4 cellular contexts compared by ENCODE assay signal in the genomic region with DNA sequence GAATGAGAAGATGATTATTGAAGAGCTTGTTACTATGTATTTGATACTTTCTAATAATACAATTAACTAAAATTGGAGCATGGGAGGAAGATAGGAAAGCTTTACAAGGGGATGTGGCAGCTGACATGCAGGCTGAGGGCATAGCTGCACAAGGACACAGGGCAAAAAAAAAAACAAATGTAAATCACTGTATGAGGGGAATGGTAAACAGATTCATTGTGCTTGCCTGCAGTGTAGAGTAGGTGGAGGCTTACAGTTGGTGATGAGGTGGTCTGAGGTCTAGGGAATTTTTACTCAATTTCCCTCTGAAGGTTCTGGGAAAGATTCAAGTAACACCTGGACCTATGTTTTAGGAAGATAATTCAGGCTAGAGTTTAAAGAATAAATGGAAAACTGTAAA. TPM values are rescaled to one million over a fixed set of nuclear protein-coding genes. Genes with fewer than 3 reads are reported as not detected.
DNase-seq lines count a peak whose midpoint lies in the region; ATAC-seq and TF ChIP-seq lines count a peak whose summit lies in the region.
"Not testable (repeated sequence)": the region's sequence is repeated elsewhere in the genome, so short reads cannot be mapped to it uniquely, and the experiment has no call there.

No MANE protein-coding gene starts in this region.

- not testable (repeated sequence) for H3K4me1 Mint-ChIP-seq in GM23338, WTC11, memory B cell

- DNase-seq in GM23338 (ENCODE audit: low spot score); WTC11 (ENCODE audit: low spot score); memory B cell (ENCODE audit: low spot score in 2 of 2): not testable (repeated sequence)

- H3K27ac ChIP-seq in GM23338 (ENCODE audit: low read depth), result not testable (repeated sequence)

- H3K79me2 ChIP-seq in GM23338 (replicated peaks; ENCODE audit: insufficient read depth), result not testable (repeated sequence)

- H3K27ac Mint-ChIP-seq in GM23338, result not testable (repeated sequence)
- H3K27ac Mint-ChIP-seq in WTC11, result peak overlapping the region; percentile 71
- peak overlapping the region; percentile 7 for H3K27ac Mint-ChIP-seq in memory B cell

- H3K4me3 Mint-ChIP-seq in GM23338, WTC11, memory B cell: not testable (repeated sequence)

- not testable (repeated sequence) for H4K20me1 ChIP-seq in GM23338 (replicated peaks; ENCODE audit: insufficient read depth)

- not testable (repeated sequence) for H3K4me2 ChIP-seq in GM23338

- not testable (repeated sequence) for H3K36me3 Mint-ChIP-seq in GM23338 (ENCODE audit: low read depth); WTC11; memory B cell

- H3F3A ChIP-seq in GM23338 (replicated peaks; ENCODE audit: low read depth), result not testable (repeated sequence)

- H3K27me3 Mint-ChIP-seq in GM23338 (ENCODE audit: insufficient read depth, low read depth, poor library complexity); WTC11 (ENCODE audit: low read depth); memory B cell: not testable (repeated sequence)

- POLR2A ChIA-PET in WTC11 (lab: Charles Lee), result not testable (repeated sequence)

- H3K27me3 ChIP-seq in GM23338 (ENCODE audit: insufficient read depth), result not testable (repeated sequence)

- not testable (repeated sequence) for H3K9me3 Mint-ChIP-seq in GM23338, WTC11, memory B cell

- CTCF ChIA-PET in WTC11 (lab: Charles Lee), result not testable (repeated sequence)

- H3K4me3 ChIP-seq in GM23338, result not testable (repeated sequence)

- not testable (repeated sequence) for H3K4me1 ChIP-seq in GM23338 (ENCODE audit: insufficient read depth)

- not testable (repeated sequence) for TF ChIP-seq CTCF in GM23338 (conservative IDR thresholded peaks at IDR 0.05; ENCODE audit: low read depth in 2 of 2); WTC11 (IDR thresholded peaks at IDR 0.05)

- not testable (repeated sequence) for H2AFZ ChIP-seq in GM23338

- not testable (repeated sequence) for H3K36me3 ChIP-seq in GM23338 (ENCODE audit: insufficient read depth)

- peak; percentile 43; the same call in 2 of the 3 replicates for ATAC-seq in GM23338
- peak; percentile 61 for ATAC-seq in SK-N-SH treated with all-trans-retinoic acid at 6 μM for 48 hours
- ATAC-seq in WTC11, result peak; percentile 73
- not testable (repeated sequence) for ATAC-seq in memory B cell (ENCODE audit: low read depth)

- H3K9me2 ChIP-seq in GM23338 (ENCODE audit: insufficient read depth), result not testable (repeated sequence)

RNA-seq across cellular contexts. Expression of a gene that starts 42.5 kb away (rescaled TPM):
- total RNA-seq in GM23338 (2014; rRNA removed; shearing (Covaris generic)), result 15.3 and 21.5 TPM in 2 replicates
- polyA plus RNA-seq in GM23338 (2016; fragmentation: Nextera tagmentation; extraction: Ambion mirVana), result 17.6 and 19.9 TPM in 2 replicates
- total RNA-seq in WTC11 (2021), result 21.2 to 25.8 TPM (median 22.8 TPM) in 3 replicates
